Comparison of ENCODE assay signal across 14 cellular contexts in genomic region chr2:96239091-96239490, GRCh38. TPM values are rescaled to one million over a fixed set of nuclear protein-coding genes. Genes with fewer than 3 reads are reported as not detected.
DNase-seq lines count a peak whose midpoint lies in the region; ATAC-seq and TF ChIP-seq lines count a peak whose summit lies in the region.
"Had no signal": no experiment of that assay in that cellular context is flagged by ENCODE, and none has a peak within 500 bp of the region (broad histone marks: within the 10 kb centered on the region; RNA-seq: fewer than 3 reads in every experiment).

No MANE protein-coding gene starts in this region.

- TF ChIP-seq CTCF in OCI-LY1 (IDR thresholded peaks at IDR 0.05; ENCODE audit: low read length) (no peak), neutrophil (IDR thresholded peaks at IDR 0.05) (no peak), Peyer's patch (IDR thresholded peaks at IDR 0.05) (no peak)

- peaks cover 47% of the 10 kb centered on the region for H3K4me1 ChIP-seq in OCI-LY1 (ENCODE audit: insufficient read depth, low read length, severe bottlenecking)
- peaks cover 57 to 63% of the 10 kb centered on the region in 2 experiments for H3K4me1 ChIP-seq in neutrophil (ENCODE audit: control insufficient read depth in 1 of 2, insufficient read depth in 1 of 2, low read depth in 1 of 2, low read length in 1 of 2)
- H3K4me1 ChIP-seq in skeletal muscle tissue (ENCODE audit: control insufficient read depth in 3 of 3, insufficient read depth in 3 of 3, low read length in 3 of 3): peaks cover 45 to 69% (median 49%) of the 10 kb centered on the region in 3 donors
- peaks cover 0 to 8% (median 3%) of the 10 kb centered on the region in 4 donors for H3K4me1 ChIP-seq in Peyer's patch
- H3K4me1 ChIP-seq: BE2C had no signal

- H3K9me2 ChIP-seq in OCI-LY1 (ENCODE audit: low read depth, low read length): no peaks in the 10 kb centered on the region

- no peak overlapping the region for H3K4me3 ChIP-seq in OCI-LY1 (ENCODE audit: low read depth, low read length, poor library complexity, severe bottlenecking)
- no peak overlapping the region for H3K4me3 ChIP-seq in neutrophil (ENCODE audit: low read depth in 1 of 2, low read length in 1 of 2)
- peak overlapping the region in 2 of 3 donors; percentile 56 to 58 for H3K4me3 ChIP-seq in skeletal muscle tissue (ENCODE audit: low read length in 3 of 3)
- no peak overlapping the region for H3K4me3 ChIP-seq in Peyer's patch

- DNase-seq in DMS79 treated with DMSO at 0.1 percent for 48 hours (lab: John Stamatoyannopoulos, UW) (peak; percentile 46), Peyer's patch (no peak), head of caudate nucleus (no peak)
- DNase-seq: BE2C; CD4-positive, alpha-beta memory T cell; DND-41; GDM1; GOT3; H9 had no signal

- H3K27me3 ChIP-seq in OCI-LY1 (ENCODE audit: insufficient read depth, low read length) (no peaks in the 10 kb centered on the region), neutrophil (no peaks in the 10 kb centered on the region), skeletal muscle tissue (ENCODE audit: control insufficient read depth in 3 of 3, insufficient read depth in 3 of 3, low read length in 3 of 3) (no peaks in the 10 kb centered on the region), Peyer's patch (no peaks in the 10 kb centered on the region)
- H3K27me3 ChIP-seq: BE2C had no signal

- H3K27ac ChIP-seq in OCI-LY1 (ENCODE audit: low read depth, low read length, poor library complexity, severe bottlenecking) (peak overlapping the region; percentile 78), neutrophil (peak overlapping the region; percentile 99), skeletal muscle tissue (ENCODE audit: low read depth, low read length) (peak overlapping the region; percentile 75), Peyer's patch (no peak overlapping the region)
- H3K27ac ChIP-seq: C4-2B had no signal

- H2AFZ ChIP-seq in OCI-LY1 (ENCODE audit: low read length): no peak overlapping the region

- no peaks in the 10 kb centered on the region for H3F3A ChIP-seq in OCI-LY1 (ENCODE audit: insufficient read depth, low read length)

- H4K20me1 ChIP-seq in OCI-LY1 (ENCODE audit: insufficient read depth, low read length): no peaks in the 10 kb centered on the region

- H3K36me3 ChIP-seq in OCI-LY1 (ENCODE audit: insufficient read depth, low read length) (no peaks in the 10 kb centered on the region), neutrophil (no peaks in the 10 kb centered on the region), skeletal muscle tissue (ENCODE audit: control insufficient read depth in 3 of 3, insufficient read depth in 3 of 3, low read length in 3 of 3) (peaks cover 0 to 5% (median 0%) of the 10 kb centered on the region in 3 donors), Peyer's patch (no peaks in the 10 kb centered on the region)
- H3K36me3 ChIP-seq: BE2C had no signal

- no peak for ATAC-seq in GM21723 (IDR thresholded peaks at IDR 0.05; ENCODE audit: unreplicated experiment)

- H3K9me3 ChIP-seq in OCI-LY1 (ENCODE audit: low read length): no peaks in the 10 kb centered on the region
- H3K9me3 ChIP-seq in neutrophil: no peaks in the 10 kb centered on the region
- no peaks in the 10 kb centered on the region for H3K9me3 ChIP-seq in skeletal muscle tissue (ENCODE audit: control insufficient read depth in 3 of 3, low read length in 3 of 3)
- H3K9me3 ChIP-seq in Peyer's patch: no peaks in the 10 kb centered on the region
- H3K9me3 ChIP-seq: BE2C had no signal

- TF ChIP-seq POLR2A in Peyer's patch (IDR thresholded peaks at IDR 0.05): no peak

- no peak overlapping the region for H3K9ac ChIP-seq in OCI-LY1 (ENCODE audit: low read length)
- peak overlapping the region; percentile 47 to 80 (median 59) for H3K9ac ChIP-seq in skeletal muscle tissue (ENCODE audit: low read depth in 1 of 3, low read length in 3 of 3)

- no peak overlapping the region for H3K4me2 ChIP-seq in OCI-LY1 (ENCODE audit: low read length)

- intact Hi-C loops in head of caudate nucleus (cut with DNase I): no loop called here

- H3K79me2 ChIP-seq in OCI-LY1 (ENCODE audit: insufficient read depth, low read length): no peaks in the 10 kb centered on the region

RNA-seq across cellular contexts. Expression of gene TMEM127, which starts 26.7 kb away (rescaled TPM):
- total RNA-seq in skeletal muscle tissue (8.9 TPM), Peyer's patch (10 to 100 TPM; 25.6 to 81.4 (median 67.1) TPM)

RNA-seq across cellular contexts. Expression of gene CIAO1, which starts 26.9 kb away (rescaled TPM):
- total RNA-seq in skeletal muscle tissue (51.1 TPM), Peyer's patch (100 to 1,000 TPM; 131 to 189 (median 154) TPM)

RNA-seq across cellular contexts. Expression of gene STARD7, which starts 30.5 kb away (rescaled TPM):
- total RNA-seq in skeletal muscle tissue: 185 TPM
- 100 to 1,000 TPM in 3 of 4 donors, 10 to 100 TPM in 1; 78.4 to 120 (median 112) TPM for total RNA-seq in Peyer's patch

Comparison
In these comparisons a context has a peak if more than half of its experiments do, and no peak if none do; other contexts are left out.
1. H3K27ac ChIP-seq: peak in OCI-LY1 (single experiment), neutrophil (single experiment) and skeletal muscle tissue (single experiment); none in Peyer's patch (0 of 4).
2. H3K4me3 ChIP-seq: peak in skeletal muscle tissue (2 of 3); none in OCI-LY1 (single experiment), neutrophil (0 of 2) and Peyer's patch (0 of 4).